In genomic region chr5:103057208-103058130, GRCh38 we compare ENCODE assay signal across 16 cellular contexts.
DNase-seq lines count a peak whose midpoint lies in the region; ATAC-seq, FAIRE-seq and TF ChIP-seq lines count a peak whose summit lies in the region.
"Had no signal": no experiment of that assay in that cellular context is flagged by ENCODE, and none has a peak within 500 bp of the region (broad histone marks: within the 10 kb centered on the region; RNA-seq: fewer than 3 reads in every experiment).

No MANE protein-coding gene starts in this region.

- no peak overlapping the region for H2BK12ac ChIP-seq in neuronal stem cell (ENCODE audit: low read length)

- H3K9ac ChIP-seq in endothelial cell of umbilical vein (replicated peaks; ENCODE audit: extremely low read depth, insufficient read depth, low read length) (no peak overlapping the region), neuronal stem cell (ENCODE audit: low read depth, low read length, poor library complexity) (no peak overlapping the region)
- H3K9ac ChIP-seq: BLaER1 had no signal

- H3K27ac ChIP-seq in Panc1 (ENCODE audit: low read length) (no peak overlapping the region), endothelial cell of umbilical vein (ENCODE audit: insufficient read depth, low read depth, low read length) (no peak overlapping the region), neuronal stem cell (replicated peaks; ENCODE audit: low read length) (no peak overlapping the region), right lobe of liver (no peak overlapping the region)
- no peak overlapping the region for H3K27ac ChIP-seq in effector memory CD4-positive, alpha-beta T cell (ENCODE audit: insufficient read depth, low read length, poor library complexity, severe bottlenecking)
- H3K27ac ChIP-seq: BLaER1, dorsolateral prefrontal cortex, sigmoid colon had no signal

- H3K4me2 ChIP-seq in endothelial cell of umbilical vein (ENCODE audit: insufficient read depth, low read length) (no peak overlapping the region), neuronal stem cell (ENCODE audit: insufficient read depth, low read length, poor library complexity, severe bottlenecking) (no peak overlapping the region)
- H3K4me2 ChIP-seq: BLaER1 had no signal

- in situ Hi-C loops in Panc1 (cut with HindIII; ENCODE audit: low pct_unique_long_range_greater_than_20kb, low sequenced_read_pairs): no loop called here

- H2BK120ac ChIP-seq in neuronal stem cell (ENCODE audit: low read depth, low read length): no peak overlapping the region

- H2AFZ ChIP-seq in endothelial cell of umbilical vein (ENCODE audit: low read depth, low read length) (no peak overlapping the region), neuronal stem cell (ENCODE audit: low read length) (peak overlapping the region; percentile 69)

- BruUV-seq in Panc1 (replicated peaks; lab: Mats Ljungman, UMichigan): no TSS peak
- BruUV-seq in endothelial cell of umbilical vein (replicated peaks; lab: Mats Ljungman, UMichigan): no TSS peak

- intact Hi-C loops in Panc1 (cut with micrococcal nuclease; ENCODE audit: unreplicated experiment) (no loop called here), endothelial cell of umbilical vein (cut with micrococcal nuclease) (no loop called here), right lobe of liver (cut with DNase I) (no loop called here)

- H3K4ac ChIP-seq in neuronal stem cell (ENCODE audit: low read length): no peak overlapping the region

- H3K27me3 ChIP-seq in Panc1 (ENCODE audit: control insufficient read depth, insufficient read depth, low read length): no peaks in the 10 kb centered on the region
- no peaks in the 10 kb centered on the region for H3K27me3 ChIP-seq in endothelial cell of umbilical vein (ENCODE audit: control insufficient read depth in 2 of 2, insufficient read depth in 2 of 2, low read length in 2 of 2)
- no peaks in the 10 kb centered on the region for H3K27me3 ChIP-seq in neuronal stem cell (ENCODE audit: control insufficient read depth in 3 of 3, insufficient read depth in 3 of 3, low read depth in 1 of 3, low read length in 3 of 3)
- no peaks in the 10 kb centered on the region for H3K27me3 ChIP-seq in right lobe of liver
- H3K27me3 ChIP-seq in effector memory CD4-positive, alpha-beta T cell (replicated peaks; ENCODE audit: control insufficient read depth, insufficient read depth, low read length, poor library complexity, severe bottlenecking): no peaks in the 10 kb centered on the region
- H3K27me3 ChIP-seq: BLaER1, dorsolateral prefrontal cortex, sigmoid colon had no signal

- no peak overlapping the region for H4K8ac ChIP-seq in neuronal stem cell (ENCODE audit: low read depth, low read length)

- H3K14ac ChIP-seq in neuronal stem cell (ENCODE audit: low read length): no peak overlapping the region

- DNase-seq in H54 (ENCODE audit: insufficient read length, low spot score) (no peak), Panc1 (ENCODE audit: low read depth, low spot score) (peak; percentile 12), endothelial cell of umbilical vein (ENCODE audit: low read depth, low spot score) (no peak), neuronal stem cell (ENCODE audit: low spot score) (no peak), right lobe of liver (no peak), H4 (ENCODE audit: low spot score) (no peak), omental fat pad (ENCODE audit: low spot score) (no peak)
- DNase-seq in effector memory CD4-positive, alpha-beta T cell: no peak
- DNase-seq: activated CD4-positive, alpha-beta T cell treated with anti-CD3 and anti-CD28 coated beads for 1 hour; activated T-cell treated with anti-CD3 and anti-CD28 coated beads, Interleukin-2, amount 50 U/mL, for 24 hours; dorsolateral prefrontal cortex; left cardiac atrium; MG63; naive thymus-derived CD4-positive, alpha-beta T cell; sigmoid colon had no signal

- H3K9me3 ChIP-seq in Panc1 (ENCODE audit: control insufficient read depth, insufficient read depth, low read depth, low read length): no peaks in the 10 kb centered on the region
- no peaks in the 10 kb centered on the region for H3K9me3 ChIP-seq in endothelial cell of umbilical vein (replicated peaks; ENCODE audit: control insufficient read depth, insufficient read depth, low read length)
- H3K9me3 ChIP-seq in neuronal stem cell (replicated peaks in 1 of 2; ENCODE audit: control insufficient read depth in 2 of 2, insufficient read depth in 1 of 2, low read depth in 1 of 2, low read length in 2 of 2): no peaks in the 10 kb centered on the region
- no peaks in the 10 kb centered on the region for H3K9me3 ChIP-seq in right lobe of liver
- H3K9me3 ChIP-seq in effector memory CD4-positive, alpha-beta T cell (ENCODE audit: control insufficient read depth, low read length): no peaks in the 10 kb centered on the region
- H3K9me3 ChIP-seq: BLaER1, MG63, sigmoid colon had no signal

- H4K20me1 ChIP-seq in endothelial cell of umbilical vein (replicated peaks; ENCODE audit: control insufficient read depth, extremely low read depth, insufficient read depth, low read length): no peaks in the 10 kb centered on the region
- H4K20me1 ChIP-seq: BLaER1 had no signal

- ATAC-seq in Panc1 (no peak), right lobe of liver (no peak), omental fat pad (ENCODE audit: low FRiP score) (no peak)
- ATAC-seq: left cardiac atrium; naive thymus-derived CD4-positive, alpha-beta T cell had no signal

- no CpG with 5 or more reads among the region's 7 CpGs for WGBS in neuronal stem cell (ENCODE audit: extremely low coverage in 2 of 2, insufficient read length in 2 of 2, insufficient replicate concordance in 1 of 2), 2 donors
- WGBS in right lobe of liver (ENCODE audit: insufficient coverage, low coverage, low lambda C conversion rate, missing lambda C conversion rate): 58% methylated on average over 5 of the region's 7 CpGs

- no peak overlapping the region for H4K91ac ChIP-seq in neuronal stem cell (ENCODE audit: low read depth, low read length, poor library complexity)

- no peak overlapping the region for H3K23ac ChIP-seq in neuronal stem cell (ENCODE audit: low read depth, low read length, poor library complexity)

- H3K4me1 ChIP-seq in Panc1 (ENCODE audit: control insufficient read depth, insufficient read depth, low read length) (no peaks in the 10 kb centered on the region), endothelial cell of umbilical vein (ENCODE audit: control insufficient read depth, extremely low read depth, insufficient read depth, low read length) (no peaks in the 10 kb centered on the region), neuronal stem cell (ENCODE audit: control insufficient read depth in 2 of 2, insufficient read depth in 1 of 2, low read depth in 1 of 2, low read length in 2 of 2) (peaks cover 0 to 5% of the 10 kb centered on the region in 2 donors), right lobe of liver (no peaks in the 10 kb centered on the region)
- H3K4me1 ChIP-seq in effector memory CD4-positive, alpha-beta T cell (ENCODE audit: control insufficient read depth, insufficient read depth, low read length, poor library complexity, severe bottlenecking): no peaks in the 10 kb centered on the region
- H3K4me1 ChIP-seq: BLaER1, sigmoid colon had no signal

- H3K79me2 ChIP-seq in endothelial cell of umbilical vein (ENCODE audit: control insufficient read depth, insufficient read depth, low read length): no peaks in the 10 kb centered on the region

- FAIRE-seq in H54 (lab: Jason Lieb, UNC) (peak; percentile 61), endothelial cell of umbilical vein (lab: Jason Lieb, UNC) (no peak)

- H2AK5ac ChIP-seq in neuronal stem cell (ENCODE audit: low read depth, low read length): no peak overlapping the region

- no peak overlapping the region for H3K18ac ChIP-seq in neuronal stem cell (ENCODE audit: low read length)

- H3K4me3 ChIP-seq in Panc1 (ENCODE audit: low read depth in 2 of 2, low read length in 2 of 2) (no peak overlapping the region), endothelial cell of umbilical vein (replicated peaks in 1 of 3; ENCODE audit: insufficient read depth in 1 of 3, low read depth in 1 of 3, low read length in 3 of 3) (no peak overlapping the region), neuronal stem cell (ENCODE audit: low read length in 2 of 2) (no peak overlapping the region), right lobe of liver (no peak overlapping the region)
- no peak overlapping the region for H3K4me3 ChIP-seq in effector memory CD4-positive, alpha-beta T cell (ENCODE audit: insufficient read depth, low read depth, low read length, poor library complexity, severe bottlenecking)
- H3K4me3 ChIP-seq: BLaER1, dorsolateral prefrontal cortex, MG63, sigmoid colon had no signal

- H3K79me1 ChIP-seq in neuronal stem cell (ENCODE audit: low read depth, low read length): no peaks in the 10 kb centered on the region

- no peak overlapping the region for H2BK5ac ChIP-seq in neuronal stem cell (ENCODE audit: low read length)

- H3K36me3 ChIP-seq in Panc1 (ENCODE audit: control insufficient read depth, insufficient read depth, low read length) (no peaks in the 10 kb centered on the region), endothelial cell of umbilical vein (ENCODE audit: control insufficient read depth in 2 of 2, extremely low read depth in 1 of 2, insufficient read depth in 2 of 2, low read length in 2 of 2) (no peaks in the 10 kb centered on the region), neuronal stem cell (replicated peaks in 1 of 2; ENCODE audit: control insufficient read depth in 2 of 2, insufficient read depth in 2 of 2, low read length in 2 of 2) (no peaks in the 10 kb centered on the region), right lobe of liver (no peaks in the 10 kb centered on the region)
- no peaks in the 10 kb centered on the region for H3K36me3 ChIP-seq in effector memory CD4-positive, alpha-beta T cell (ENCODE audit: control insufficient read depth, insufficient read depth, low read length)
- H3K36me3 ChIP-seq: BLaER1, MG63, sigmoid colon had no signal

- POLR2A ChIA-PET in Panc1 (lab: Charles Lee): no interaction called here
- POLR2A ChIA-PET in endothelial cell of umbilical vein (lab: Charles Lee): no interaction called here

- dilution Hi-C loops in endothelial cell of umbilical vein (cut with MboI; ENCODE audit: extremely low pct_ligation_motif_present, low sequenced_read_pairs): no loop called here

- CTCF ChIA-PET in Panc1 (lab: Charles Lee): no interaction called here
- CTCF ChIA-PET in endothelial cell of umbilical vein (lab: Charles Lee): interaction anchor here (0.9 to 1.1 kb wide), 2 partner anchors 53 to 277 kb away, joined by 3 read pairs; no protein-coding TSS in a partner anchor

- no peak for TF ChIP-seq POLR2A in H54 (IDR thresholded peaks at IDR 0.05; ENCODE audit: low read depth, low read length)
- no peak for TF ChIP-seq POLR2A in endothelial cell of umbilical vein (IDR thresholded peaks at IDR 0.05; ENCODE audit: low read depth, low read length)
- TF ChIP-seq POLR2A in right lobe of liver (IDR thresholded peaks at IDR 0.05): no peak

- no peak overlapping the region for H2BK15ac ChIP-seq in neuronal stem cell (ENCODE audit: low read length)

- no peak for TF ChIP-seq CTCF in Panc1 (IDR thresholded peaks at IDR 0.05)
- TF ChIP-seq CTCF in endothelial cell of umbilical vein (IDR thresholded peaks at IDR 0.05; ENCODE audit: extremely low read depth in 1 of 2, insufficient read depth in 1 of 2, low read depth in 1 of 2, low read length in 2 of 2): no peak
- no peak for TF ChIP-seq CTCF in right lobe of liver (IDR thresholded peaks at IDR 0.05)
- TF ChIP-seq CTCF in omental fat pad (IDR thresholded peaks at IDR 0.05): no peak

- H3K9me1 ChIP-seq in endothelial cell of umbilical vein (replicated peaks; ENCODE audit: control insufficient read depth, extremely low read depth, insufficient read depth, low read length): no peaks in the 10 kb centered on the region
